Comparison of ENCODE assay signal across 19 cellular contexts in genomic region chr2:68590702-68591101, GRCh38. TPM values are rescaled to one million over a fixed set of nuclear protein-coding genes. Genes with fewer than 3 reads are reported as not detected.
DNase-seq lines count a peak whose midpoint lies in the region; ATAC-seq, FAIRE-seq and TF ChIP-seq lines count a peak whose summit lies in the region.
"Had no signal": no experiment of that assay in that cellular context is flagged by ENCODE, and none has a peak within 500 bp of the region (broad histone marks: within the 10 kb centered on the region; RNA-seq: fewer than 3 reads in every experiment).

No MANE protein-coding gene starts in this region.

- no peak for DNase-seq in HTR-8/SVneo (ENCODE audit: insufficient read length, low spot score)
- peak; percentile 47 for DNase-seq in NCI-H526 treated with DMSO at 0.1 percent for 48 hours (lab: John Stamatoyannopoulos, UW)
- peak; percentile 4 for DNase-seq in choroid plexus epithelial cell (ENCODE audit: low read depth)
- no peak for DNase-seq in stomach
- no peak for DNase-seq in activated naive CD4-positive, alpha-beta T cell treated with anti-CD3 and anti-CD28 coated beads, Interleukin-2, amount 10 ng/mL, durations not matched to agents 7 days and 5 days
- no peak for DNase-seq in globus pallidus (ENCODE audit: low spot score)
- DNase-seq: 8988T; C1 segment of cervical spinal cord; Caco-2; CD8-positive, alpha-beta T cell; DMS153; DND-41; GOT3; HFFc6 had no signal

- H3K27ac Mint-ChIP-seq in activated naive CD4-positive, alpha-beta T cell treated with anti-CD3 and anti-CD28 coated beads, Interleukin-2, amount 10 ng/mL, durations not matched to agents 7 days and 5 days: no peak overlapping the region
- H3K27ac Mint-ChIP-seq: CD8-positive, alpha-beta T cell; HFFc6 had no signal

- no peaks in the 10 kb centered on the region for H3K9me3 ChIP-seq in stomach
- H3K9me3 ChIP-seq: Caco-2, HAP-1 had no signal

- H3K27ac ChIP-seq in stomach: no peak overlapping the region

- peaks cover 10% of the 10 kb centered on the region for H3K27me3 Mint-ChIP-seq in activated naive CD4-positive, alpha-beta T cell treated with anti-CD3 and anti-CD28 coated beads, Interleukin-2, amount 10 ng/mL, durations not matched to agents 7 days and 5 days

- peaks cover 3 to 9% (median 7%) of the 10 kb centered on the region in 4 donors for H3K4me1 ChIP-seq in stomach
- H3K4me1 ChIP-seq: HAP-1 had no signal

- no peaks in the 10 kb centered on the region for H3K36me3 Mint-ChIP-seq in activated naive CD4-positive, alpha-beta T cell treated with anti-CD3 and anti-CD28 coated beads, Interleukin-2, amount 10 ng/mL, durations not matched to agents 7 days and 5 days

- intact Hi-C loops in stomach (cut with DNase I; ENCODE audit: low total_unique reads): no loop called here

- no peaks in the 10 kb centered on the region for H3K27me3 ChIP-seq in stomach

- no peak for ATAC-seq in HG02938 (IDR thresholded peaks at IDR 0.05; ENCODE audit: unreplicated experiment)
- ATAC-seq: CD8-positive, alpha-beta T cell had no signal

- TF ChIP-seq CTCF in choroid plexus epithelial cell (conservative IDR thresholded peaks at IDR 0.05; ENCODE audit: low read depth, low read length): no peak
- no peak for TF ChIP-seq CTCF in stomach (IDR thresholded peaks at IDR 0.05)

- no peak for TF ChIP-seq POLR2A in stomach (IDR thresholded peaks at IDR 0.05)

- no peak overlapping the region for H3K4me3 Mint-ChIP-seq in activated naive CD4-positive, alpha-beta T cell treated with anti-CD3 and anti-CD28 coated beads, Interleukin-2, amount 10 ng/mL, durations not matched to agents 7 days and 5 days
- H3K4me3 Mint-ChIP-seq: CD8-positive, alpha-beta T cell; HFFc6 had no signal

- H3K4me3 ChIP-seq in choroid plexus epithelial cell (ENCODE audit: low read depth, low read length) (no peak overlapping the region), stomach (no peak overlapping the region)
- H3K4me3 ChIP-seq: HAP-1 had no signal

- WGBS in stomach, 5 donors: 21 to 50% (median 35%) methylated on average over 1 of the region's 1 CpG

- peak; percentile 54 for FAIRE-seq in HTR-8/SVneo (lab: Jason Lieb, UNC)
- FAIRE-seq: G401.6, H54 had no signal

- H3K9me3 Mint-ChIP-seq in activated naive CD4-positive, alpha-beta T cell treated with anti-CD3 and anti-CD28 coated beads, Interleukin-2, amount 10 ng/mL, durations not matched to agents 7 days and 5 days: no peaks in the 10 kb centered on the region
- H3K9me3 Mint-ChIP-seq: CD8-positive, alpha-beta T cell; HFFc6 had no signal

- peaks cover 9% of the 10 kb centered on the region for H3K4me1 Mint-ChIP-seq in activated naive CD4-positive, alpha-beta T cell treated with anti-CD3 and anti-CD28 coated beads, Interleukin-2, amount 10 ng/mL, durations not matched to agents 7 days and 5 days

- no peak for TF ChIP-seq EP300 in stomach (IDR thresholded peaks at IDR 0.05)

- CTCF ChIA-PET in activated naive CD4-positive, alpha-beta T cell treated with anti-CD3 and anti-CD28 coated beads, Interleukin-2, amount 10 ng/mL, durations not matched to agents 7 days and 5 days (lab: Charles Lee): interaction anchor here (0.7 to 0.8 kb wide), 2 partner anchors 288 to 335 kb away, joined by 3 read pairs; no protein-coding TSS in a partner anchor

- no peaks in the 10 kb centered on the region for H3K36me3 ChIP-seq in stomach
- H3K36me3 ChIP-seq: HAP-1 had no signal

RNA-seq across cellular contexts. Expression of gene PROKR1, which starts 52.7 kb away (rescaled TPM):
- total RNA-seq in stomach: not detected
- not detected for polyA plus RNA-seq in stomach
- total RNA-seq: CD8-positive, alpha-beta T cell; HFFc6 had no signal
- polyA plus RNA-seq: BJ had no signal

Comparison
In these comparisons a context has a peak if more than half of its experiments do, and no peak if none do; other contexts are left out.
1. DNase-seq: peak in NCI-H526 treated with DMSO at 0.1 percent for 48 hours (single experiment) and choroid plexus epithelial cell (single experiment); none in HTR-8/SVneo (single experiment), stomach (single experiment), activated naive CD4-positive, alpha-beta T cell treated with anti-CD3 and anti-CD28 coated beads, Interleukin-2, amount 10 ng/mL, durations not matched to agents 7 days and 5 days (single experiment) and globus pallidus (single experiment).